In genomic region chr13:111855786-111856185, GRCh38 we compare ENCODE assay signal across 21 cellular contexts.
DNase-seq lines count a peak whose midpoint lies in the region; ATAC-seq and TF ChIP-seq lines count a peak whose summit lies in the region.
"Had no signal": no experiment of that assay in that cellular context is flagged by ENCODE, and none has a peak within 500 bp of the region (broad histone marks: within the 10 kb centered on the region; RNA-seq: fewer than 3 reads in every experiment).

No MANE protein-coding gene starts in this region.

- no peaks in the 10 kb centered on the region for H3K36me3 Mint-ChIP-seq in type B pancreatic cell
- H3K36me3 Mint-ChIP-seq: CD14-positive monocyte; CD8-positive, alpha-beta memory T cell had no signal

- no peak overlapping the region for H3K27ac Mint-ChIP-seq in type B pancreatic cell
- H3K27ac Mint-ChIP-seq: CD14-positive monocyte; CD4-positive, alpha-beta T cell; CD8-positive, alpha-beta memory T cell had no signal

- no peaks in the 10 kb centered on the region for H3K9me3 Mint-ChIP-seq in type B pancreatic cell
- H3K9me3 Mint-ChIP-seq: CD4-positive, alpha-beta T cell had no signal

- no peak overlapping the region for H3K4me3 Mint-ChIP-seq in type B pancreatic cell
- H3K4me3 Mint-ChIP-seq: CD14-positive monocyte; CD4-positive, alpha-beta T cell; CD8-positive, alpha-beta memory T cell had no signal

- H3K4me1 Mint-ChIP-seq in type B pancreatic cell (ENCODE audit: unreplicated experiment), result peaks cover 16% of the 10 kb centered on the region
- H3K4me1 Mint-ChIP-seq: CD14-positive monocyte; CD8-positive, alpha-beta memory T cell had no signal

- DNase-seq in cardiac septum (ENCODE audit: low spot score), result peak; percentile 56
- no peak for DNase-seq in left ventricle myocardium superior
- DNase-seq in islet precursor cell, result peak; percentile 40
- DNase-seq in type B pancreatic cell (ENCODE audit: extremely low spot score, unreplicated experiment), result peak; percentile 44
- no peak for DNase-seq in cortex of kidney (lab: John Stamatoyannopoulos, UW)
- DNase-seq in NCI-H446 (lab: John Stamatoyannopoulos, UW), result no peak
- DNase-seq: 8988T; ACHN; AML-193; BE2C; CD4-positive, alpha-beta T cell; CD8-positive, alpha-beta memory T cell; DMS 273 treated with DMSO at 0.1 percent for 48 hours; DMS53; DMS79 treated with DMSO at 0.1 percent for 48 hours; GF-D8; GOT3; H7; HCEC 1CT had no signal

- intact Hi-C loops in cardiac septum (cut with DNase I), result no loop called here
- intact Hi-C loops in left ventricle myocardium superior (cut with micrococcal nuclease), result no loop called here

- no peak for TF ChIP-seq CTCF in type B pancreatic cell (conservative IDR thresholded peaks at IDR 0.05)

- ATAC-seq in left ventricle myocardium superior, result no peak
- ATAC-seq: A549 had no signal

- H3K27me3 Mint-ChIP-seq in type B pancreatic cell, result peaks cover 37% of the 10 kb centered on the region

Comparison
In these comparisons a context has a peak if more than half of its experiments do, and no peak if none do; other contexts are left out.
1. DNase-seq: peak in cardiac septum (single experiment), islet precursor cell (single experiment) and type B pancreatic cell (single experiment); none in left ventricle myocardium superior (single experiment), cortex of kidney (single experiment) and NCI-H446 (0 of 2).